Comparison of ENCODE assay signal across 8 cellular contexts in genomic region chr12:25488956-25489870, GRCh38.
A peak's percentile ranks its signal among the peaks of the same experiment; 100 is the strongest.
DNase-seq lines count a peak whose midpoint lies in the region; ATAC-seq and TF ChIP-seq lines count a peak whose summit lies in the region.
"Not testable (repeated sequence)": the region's sequence is repeated elsewhere in the genome, so short reads cannot be mapped to it uniquely, and the experiment has no call there.

No MANE protein-coding gene starts in this region.

- H3K27ac ChIP-seq in RWPE2 (ENCODE audit: poor library complexity, severe bottlenecking) (peak overlapping the region; percentile 67), hepatocyte (peak overlapping the region; percentile 8)
- not testable (repeated sequence) for H3K27ac ChIP-seq in colonic mucosa

- ATAC-seq in RWPE2 (ENCODE audit: low read depth) = not testable (repeated sequence)

- H3K36me3 Mint-ChIP-seq in nephron (ENCODE audit: low read depth) = not testable (repeated sequence)

- intact Hi-C loops in colonic mucosa (cut with DNase I) = not testable (repeated sequence)

- H3K36me3 ChIP-seq in ES-I3 (ENCODE audit: insufficient read depth, low read length); RWPE2 (ENCODE audit: low read depth); colonic mucosa; hepatocyte (replicated peaks; ENCODE audit: insufficient read depth, low read depth): not testable (repeated sequence)

- peak; percentile 47 for DNase-seq in NCI-H1105 (lab: John Stamatoyannopoulos, UW)
- peak; percentile 38 to 61 for DNase-seq in NCI-H526 (lab: John Stamatoyannopoulos, UW)
- not testable (repeated sequence) for DNase-seq in RWPE2 (ENCODE audit: low spot score); hepatocyte (ENCODE audit: low spot score)
- DNase-seq in colonic mucosa = peak; percentile 22
- peak; percentile 49 for DNase-seq in ureter (ENCODE audit: low spot score)

- not testable (repeated sequence) for H3K27me3 ChIP-seq in RWPE2 (ENCODE audit: insufficient read depth, poor library complexity, severe bottlenecking); colonic mucosa; hepatocyte

- peak overlapping the region; percentile 71 to 85 (median 79) for H3K4me3 Mint-ChIP-seq in nephron

- H3K9me3 ChIP-seq in ES-I3 (ENCODE audit: control insufficient read depth, insufficient read depth, low read length); RWPE2 (ENCODE audit: severe bottlenecking); colonic mucosa; hepatocyte (ENCODE audit: low read depth): not testable (repeated sequence)

- H3K79me2 ChIP-seq in hepatocyte = not testable (repeated sequence)

- peak overlapping the region; percentile 26 for H2AFZ ChIP-seq in hepatocyte

- not testable (repeated sequence) for H4K20me1 ChIP-seq in hepatocyte (ENCODE audit: insufficient read depth, poor library complexity, severe bottlenecking)

- H3K4me1 ChIP-seq in ES-I3 (ENCODE audit: insufficient read depth, low read length); RWPE2 (ENCODE audit: insufficient read depth, poor library complexity, severe bottlenecking); colonic mucosa; hepatocyte (ENCODE audit: insufficient read depth): not testable (repeated sequence)

- H3K4me1 Mint-ChIP-seq in nephron = not testable (repeated sequence)

- 72% methylated on average over 30 of the region's 33 CpGs for WGBS in hepatocyte (ENCODE audit: low lambda C conversion rate, missing lambda C conversion rate)

- not testable (repeated sequence) for H3K27me3 Mint-ChIP-seq in nephron (ENCODE audit: low read depth)

- H3K27ac Mint-ChIP-seq in nephron = peak overlapping the region; percentile 83 to 94 (median 87)

- not testable (repeated sequence) for H3K9me3 Mint-ChIP-seq in nephron

- not testable (repeated sequence) for H3K4me2 ChIP-seq in hepatocyte

- TF ChIP-seq CTCF in RWPE2 (IDR thresholded peaks at IDR 0.05; ENCODE audit: poor library complexity, severe bottlenecking); colonic mucosa (IDR thresholded peaks at IDR 0.05); hepatocyte (IDR thresholded peaks at IDR 0.05; ENCODE audit: poor library complexity); nephron (IDR thresholded peaks at IDR 0.05; ENCODE audit: unreplicated experiment in 3 of 3): not testable (repeated sequence)

- H3K9me2 ChIP-seq in hepatocyte (replicated peaks; ENCODE audit: insufficient read depth) = not testable (repeated sequence)

- peak overlapping the region; percentile 60 for H3K9ac ChIP-seq in ES-I3 (ENCODE audit: low read depth, low read length)
- not testable (repeated sequence) for H3K9ac ChIP-seq in colonic mucosa (ENCODE audit: low read depth in 2 of 2, low read length in 2 of 2)

- peak overlapping the region; percentile 23 for H3K4me3 ChIP-seq in RWPE2 (ENCODE audit: severe bottlenecking)
- not testable (repeated sequence) for H3K4me3 ChIP-seq in colonic mucosa, hepatocyte
